12 cellular contexts compared by ENCODE assay signal in genomic region chr6:22363166-22363965, GRCh38.
A peak's percentile ranks its signal among the peaks of the same experiment; 100 is the strongest.
DNase-seq lines count a peak whose midpoint lies in the region; TF ChIP-seq lines count a peak whose summit lies in the region.
"Had no signal": no experiment of that assay in that cellular context is flagged by ENCODE, and none has a peak within 500 bp of the region (broad histone marks: within the 10 kb centered on the region; RNA-seq: fewer than 3 reads in every experiment).

No MANE protein-coding gene starts in this region.

- DNase-seq in DMS53 (lab: John Stamatoyannopoulos, UW), result peak; percentile 88
- peak in 1 of 2 experiments; percentile 54 for DNase-seq in PC-9
- peak; percentile 2 for DNase-seq in medulla oblongata (ENCODE audit: extremely low spot score)
- no peak for DNase-seq in activated CD8-positive, alpha-beta memory T cell treated with anti-CD3 and anti-CD28 coated beads, Interleukin-2, amount 50 U/mL, for 4 hours
- DNase-seq in nucleus accumbens (lab: John Stamatoyannopoulos, UW), result no peak
- DNase-seq in activated naive CD4-positive, alpha-beta T cell treated with anti-CD3 and anti-CD28 coated beads, Interleukin-2, amount 10 ng/mL, durations not matched to agents 7 days and 5 days, result no peak
- DNase-seq in activated naive CD4-positive, alpha-beta T cell treated with anti-CD3 and anti-CD28 coated beads for 36 hours, result no peak
- DNase-seq: activated CD4-positive, alpha-beta T cell treated with anti-CD3 and anti-CD28 coated beads for 36 hours; MG63 had no signal

- intact Hi-C loops in PC-9 (cut with micrococcal nuclease; ENCODE audit: unreplicated experiment), result no loop called here
- intact Hi-C loops in activated naive CD4-positive, alpha-beta T cell treated with anti-CD3 and anti-CD28 coated beads for 36 hours (cut with micrococcal nuclease), result no loop called here

- H4K20me1 ChIP-seq in Loucy (ENCODE audit: insufficient read depth, low read length, poor library complexity, severe bottlenecking), result no peaks in the 10 kb centered on the region
- no peaks in the 10 kb centered on the region for H4K20me1 ChIP-seq in PC-9 (ENCODE audit: insufficient read depth)

- H3K27me3 ChIP-seq in Loucy (ENCODE audit: insufficient read depth, low read length, poor library complexity, severe bottlenecking), result no peaks in the 10 kb centered on the region
- no peaks in the 10 kb centered on the region for H3K27me3 ChIP-seq in PC-9 (ENCODE audit: insufficient read depth, low read depth)
- H3K27me3 ChIP-seq: MG63 had no signal

- TF ChIP-seq CTCF in Loucy (conservative IDR thresholded peaks at IDR 0.05; ENCODE audit: low read length), result no peak
- no peak for TF ChIP-seq CTCF in PC-9 (conservative IDR thresholded peaks at IDR 0.05)

- no peaks in the 10 kb centered on the region for H3K9me2 ChIP-seq in Loucy (replicated peaks; ENCODE audit: low read depth, low read length)
- H3K9me2 ChIP-seq in PC-9 (ENCODE audit: insufficient read depth), result no peaks in the 10 kb centered on the region

- peak overlapping the region; percentile 10 for H3K9ac ChIP-seq in Loucy (ENCODE audit: low read depth, low read length, poor library complexity, severe bottlenecking)

- H2AFZ ChIP-seq in Loucy (ENCODE audit: low read length) (peak overlapping the region; percentile 61), PC-9 (no peak overlapping the region)

- H3F3A ChIP-seq in Loucy (ENCODE audit: low read depth) (no peaks in the 10 kb centered on the region), PC-9 (ENCODE audit: insufficient read depth, low read depth) (no peaks in the 10 kb centered on the region)

- peaks cover 37% of the 10 kb centered on the region for H3K4me1 ChIP-seq in Loucy (ENCODE audit: insufficient read depth, low read length, poor library complexity, severe bottlenecking)
- peaks cover 20% of the 10 kb centered on the region for H3K4me1 ChIP-seq in PC-9 (replicated peaks; ENCODE audit: insufficient read depth)

- H3K36me3 Mint-ChIP-seq in activated naive CD4-positive, alpha-beta T cell treated with anti-CD3 and anti-CD28 coated beads, Interleukin-2, amount 10 ng/mL, durations not matched to agents 7 days and 5 days, result no peaks in the 10 kb centered on the region
- H3K36me3 Mint-ChIP-seq in activated naive CD4-positive, alpha-beta T cell treated with anti-CD3 and anti-CD28 coated beads for 36 hours (ENCODE audit: low read depth), result no peaks in the 10 kb centered on the region
- H3K36me3 Mint-ChIP-seq: activated naive CD8-positive, alpha-beta T cell had no signal

- no peaks in the 10 kb centered on the region for H3K27me3 Mint-ChIP-seq in activated naive CD4-positive, alpha-beta T cell treated with anti-CD3 and anti-CD28 coated beads, Interleukin-2, amount 10 ng/mL, durations not matched to agents 7 days and 5 days
- peaks cover 2% of the 10 kb centered on the region for H3K27me3 Mint-ChIP-seq in activated naive CD4-positive, alpha-beta T cell treated with anti-CD3 and anti-CD28 coated beads for 36 hours (ENCODE audit: low read depth)
- H3K27me3 Mint-ChIP-seq: activated CD4-positive, alpha-beta T cell treated with anti-CD3 and anti-CD28 coated beads for 36 hours; activated naive CD8-positive, alpha-beta T cell; B cell had no signal

- CTCF ChIA-PET in PC-9 (lab: Charles Lee), result interaction anchor here (1.0 kb wide), 1 partner anchor 464 kb away, joined by 6 read pairs; no protein-coding TSS in a partner anchor
- CTCF ChIA-PET in activated naive CD4-positive, alpha-beta T cell treated with anti-CD3 and anti-CD28 coated beads, Interleukin-2, amount 10 ng/mL, durations not matched to agents 7 days and 5 days (lab: Charles Lee), result no interaction called here
- CTCF ChIA-PET in activated naive CD4-positive, alpha-beta T cell treated with anti-CD3 and anti-CD28 coated beads for 36 hours (lab: Charles Lee), result no interaction called here

- no peaks in the 10 kb centered on the region for H3K9me3 Mint-ChIP-seq in activated naive CD4-positive, alpha-beta T cell treated with anti-CD3 and anti-CD28 coated beads, Interleukin-2, amount 10 ng/mL, durations not matched to agents 7 days and 5 days
- no peaks in the 10 kb centered on the region for H3K9me3 Mint-ChIP-seq in activated naive CD4-positive, alpha-beta T cell treated with anti-CD3 and anti-CD28 coated beads for 36 hours

- H3K4me3 ChIP-seq in Loucy (ENCODE audit: low read length, poor library complexity, severe bottlenecking) (no peak overlapping the region), PC-9 (no peak overlapping the region)
- H3K4me3 ChIP-seq: MG63 had no signal

- no peaks in the 10 kb centered on the region for H3K36me3 ChIP-seq in Loucy (ENCODE audit: insufficient read depth, low read length)
- H3K36me3 ChIP-seq in PC-9 (ENCODE audit: low read depth), result no peaks in the 10 kb centered on the region
- H3K36me3 ChIP-seq: MG63 had no signal

- POLR2A ChIA-PET in PC-9 (lab: Charles Lee; ENCODE audit: unreplicated experiment), result interaction anchor here (0.7 kb wide), 2 partner anchors 43 to 361 kb away, joined by 4 to 7 read pairs; no protein-coding TSS in a partner anchor

- H3K9me3 ChIP-seq in Loucy (ENCODE audit: insufficient read depth, low read depth, low read length) (no peaks in the 10 kb centered on the region), PC-9 (ENCODE audit: insufficient read depth, low read depth) (no peaks in the 10 kb centered on the region)
- H3K9me3 ChIP-seq: MG63 had no signal

- BruUV-seq in PC-9 (replicated peaks; lab: Mats Ljungman, UMichigan), result no TSS peak

- peak overlapping the region; percentile 24 for H3K4me2 ChIP-seq in Loucy (ENCODE audit: low read depth, low read length, poor library complexity, severe bottlenecking)
- 0 out of 2 replicates have a peak overlapping the region, but pooled peaks have one; percentile 14 for H3K4me2 ChIP-seq in PC-9

- no peaks in the 10 kb centered on the region for H3K4me1 Mint-ChIP-seq in activated naive CD4-positive, alpha-beta T cell treated with anti-CD3 and anti-CD28 coated beads, Interleukin-2, amount 10 ng/mL, durations not matched to agents 7 days and 5 days
- H3K4me1 Mint-ChIP-seq in activated naive CD4-positive, alpha-beta T cell treated with anti-CD3 and anti-CD28 coated beads for 36 hours (ENCODE audit: low read depth), result no peaks in the 10 kb centered on the region
- H3K4me1 Mint-ChIP-seq: activated CD4-positive, alpha-beta T cell treated with anti-CD3 and anti-CD28 coated beads for 36 hours; B cell had no signal

- no peak overlapping the region for H3K4me3 Mint-ChIP-seq in activated naive CD4-positive, alpha-beta T cell treated with anti-CD3 and anti-CD28 coated beads, Interleukin-2, amount 10 ng/mL, durations not matched to agents 7 days and 5 days
- no peak overlapping the region for H3K4me3 Mint-ChIP-seq in activated naive CD4-positive, alpha-beta T cell treated with anti-CD3 and anti-CD28 coated beads for 36 hours
- H3K4me3 Mint-ChIP-seq: activated CD4-positive, alpha-beta T cell treated with anti-CD3 and anti-CD28 coated beads for 36 hours; activated naive CD8-positive, alpha-beta T cell; B cell had no signal

- H3K27ac Mint-ChIP-seq in activated naive CD4-positive, alpha-beta T cell treated with anti-CD3 and anti-CD28 coated beads, Interleukin-2, amount 10 ng/mL, durations not matched to agents 7 days and 5 days, result no peak overlapping the region
- H3K27ac Mint-ChIP-seq in activated naive CD4-positive, alpha-beta T cell treated with anti-CD3 and anti-CD28 coated beads for 36 hours, result no peak overlapping the region
- H3K27ac Mint-ChIP-seq: activated CD4-positive, alpha-beta T cell treated with anti-CD3 and anti-CD28 coated beads for 36 hours; activated naive CD8-positive, alpha-beta T cell; B cell had no signal

- H3K27ac ChIP-seq in PC-9, result no peak overlapping the region

- H3K79me2 ChIP-seq in Loucy (ENCODE audit: insufficient read depth, low read length) (no peaks in the 10 kb centered on the region), PC-9 (ENCODE audit: low read depth) (no peaks in the 10 kb centered on the region)

Comparison
In these comparisons a context has a peak if more than half of its experiments do, and no peak if none do; other contexts are left out.
1. DNase-seq: peak in DMS53 (single experiment) and medulla oblongata (single experiment); none in activated CD8-positive, alpha-beta memory T cell treated with anti-CD3 and anti-CD28 coated beads, Interleukin-2, amount 50 U/mL, for 4 hours (single experiment), nucleus accumbens (0 of 56), activated naive CD4-positive, alpha-beta T cell treated with anti-CD3 and anti-CD28 coated beads, Interleukin-2, amount 10 ng/mL, durations not matched to agents 7 days and 5 days (single experiment) and activated naive CD4-positive, alpha-beta T cell treated with anti-CD3 and anti-CD28 coated beads for 36 hours (single experiment).